Comparison of ENCODE assay signal across 35 cellular contexts in genomic region chr15:80639168-80639555, GRCh38.
"Had no signal": no experiment of that assay in that cellular context is flagged by ENCODE, and none has a peak within 500 bp of the region (broad histone marks: within the 10 kb centered on the region; RNA-seq: fewer than 3 reads in every experiment).

No MANE protein-coding gene starts in this region.

- H3K4me3 Mint-ChIP-seq: activated B cell treated with CpG ODN at 0.5 μM for 24 hours; activated CD4-positive, alpha-beta memory T cell treated with anti-CD3 and anti-CD28 coated beads for 36 hours; activated naive CD4-positive, alpha-beta T cell treated with anti-CD3 and anti-CD28 coated beads for 36 hours; activated naive CD8-positive, alpha-beta T cell; activated naive CD8-positive, alpha-beta T cell treated with anti-CD3 and anti-CD28 coated beads, Interleukin-2, amount 50 U/mL, for 24 hours; activated T-cell treated with anti-CD3 and anti-CD28 coated beads, Interleukin-2, amount 50 U/mL, for 4 hours; activated T-helper 1 cell treated with anti-CD3 and anti-CD28 coated beads, Interleukin-12 subunit alpha, Interleukin-12 subunit beta, Interleukin-2, Interleukin-4 antibody, amounts not matched to agents 30 ng/mL and 10 ng/mL and 1 ng/mL, durations not matched to agents 14 hours and 24 hours and 36 hours; brain had no signal

- ATAC-seq: activated naive CD8-positive, alpha-beta T cell treated with anti-CD3 and anti-CD28 coated beads, Interleukin-2, amount 50 U/mL, for 24 hours; activated T-cell treated with anti-CD3 and anti-CD28 coated beads, Interleukin-2, amount 50 U/mL, for 4 hours; PC-3 had no signal

- H3K27me3 ChIP-seq: MG63, Peyer's patch had no signal

- H3K9me3 Mint-ChIP-seq: activated CD4-positive, alpha-beta memory T cell treated with anti-CD3 and anti-CD28 coated beads for 36 hours; activated naive CD4-positive, alpha-beta T cell treated with anti-CD3 and anti-CD28 coated beads for 36 hours; activated naive CD8-positive, alpha-beta T cell treated with anti-CD3 and anti-CD28 coated beads, Interleukin-2, amount 50 U/mL, for 24 hours; activated T-cell treated with anti-CD3 and anti-CD28 coated beads, Interleukin-2, amount 50 U/mL, for 4 hours; activated T-helper 1 cell treated with anti-CD3 and anti-CD28 coated beads, Interleukin-12 subunit alpha, Interleukin-12 subunit beta, Interleukin-2, Interleukin-4 antibody, amounts not matched to agents 30 ng/mL and 10 ng/mL and 1 ng/mL, durations not matched to agents 14 hours and 24 hours and 36 hours had no signal

- H3K36me3 Mint-ChIP-seq: activated CD4-positive, alpha-beta memory T cell treated with anti-CD3 and anti-CD28 coated beads for 36 hours; activated naive CD8-positive, alpha-beta T cell had no signal

- H3K27me3 Mint-ChIP-seq: brain had no signal

- H3K4me3 ChIP-seq: MG63, Peyer's patch had no signal

- H3K4me1 ChIP-seq: Peyer's patch had no signal

- DNase-seq: activated B cell treated with CpG ODN at 0.5 μM for 24 hours; activated CD4-positive, alpha-beta memory T cell treated with anti-CD3 and anti-CD28 coated beads for 36 hours; activated CD4-positive, alpha-beta T cell treated with anti-CD3 and anti-CD28 coated beads for 4 hours; activated CD4-positive, alpha-beta T cell treated with anti-CD3 and anti-CD28 coated beads, Interleukin-2, amount 50 U/mL, for 1 hour; activated CD4-positive, CD25-positive, alpha-beta regulatory T cell treated with anti-CD3 and anti-CD28 coated beads, Interleukin-2, amount 50 U/mL, for 72 hours; activated CD8-positive, alpha-beta memory T cell treated with anti-CD3 and anti-CD28 coated beads, Interleukin-2, amount 50 U/mL, for 4 hours; activated gamma-delta T cell treated with Interleukin-2 at 50 U/mL for 16 hours; activated naive CD4-positive, alpha-beta T cell treated with anti-CD3 and anti-CD28 coated beads for 36 hours; activated naive CD8-positive, alpha-beta T cell treated with anti-CD3 and anti-CD28 coated beads, Interleukin-2, amount 50 U/mL, for 24 hours; activated T-cell treated with anti-CD3 and anti-CD28 coated beads for 4 hours; activated T-cell treated with anti-CD3 and anti-CD28 coated beads, Interleukin-2, amount 50 U/mL, for 4 hours; anterior cingulate cortex; Kasumi-1; KG1; MG63; NCI-H1048; NCI-H1105 treated with DMSO at 0.1 percent for 48 hours; NCI-H1436; NCI-H1694; NCI-H1930; NCI-H2081 treated with DMSO at 0.1 percent for 48 hours; NCI-H226; NCI-H524 treated with DMSO at 0.1 percent for 48 hours; NK-92 treated with Interleukin-12 subunit alpha and Interleukin-12 subunit beta, amount 100 ng/mL, for 24 hours; PC-3; Peyer's patch; RPMI8226; SW 1271; T-helper 1 cell; T-helper 2 cell; T-helper 9 cell had no signal

- H3K9me3 ChIP-seq: Peyer's patch had no signal

- H3K4me1 Mint-ChIP-seq: activated B cell treated with CpG ODN at 0.5 μM for 24 hours; activated naive CD8-positive, alpha-beta T cell treated with anti-CD3 and anti-CD28 coated beads, Interleukin-2, amount 50 U/mL, for 24 hours; brain had no signal

- H3K27ac ChIP-seq: Peyer's patch, VCaP had no signal

- H3K27ac Mint-ChIP-seq: activated B cell treated with CpG ODN at 0.5 μM for 24 hours; activated CD4-positive, alpha-beta memory T cell treated with anti-CD3 and anti-CD28 coated beads for 36 hours; activated naive CD4-positive, alpha-beta T cell treated with anti-CD3 and anti-CD28 coated beads for 36 hours; activated naive CD8-positive, alpha-beta T cell; activated naive CD8-positive, alpha-beta T cell treated with anti-CD3 and anti-CD28 coated beads, Interleukin-2, amount 50 U/mL, for 24 hours; activated T-helper 1 cell treated with anti-CD3 and anti-CD28 coated beads, Interleukin-12 subunit alpha, Interleukin-12 subunit beta, Interleukin-2, Interleukin-4 antibody, amounts not matched to agents 30 ng/mL and 10 ng/mL and 1 ng/mL, durations not matched to agents 14 hours and 24 hours and 36 hours; brain had no signal

- H3K36me3 ChIP-seq: MG63, Peyer's patch had no signal
